8 cellular contexts compared by ENCODE assay signal in the genomic region with DNA sequence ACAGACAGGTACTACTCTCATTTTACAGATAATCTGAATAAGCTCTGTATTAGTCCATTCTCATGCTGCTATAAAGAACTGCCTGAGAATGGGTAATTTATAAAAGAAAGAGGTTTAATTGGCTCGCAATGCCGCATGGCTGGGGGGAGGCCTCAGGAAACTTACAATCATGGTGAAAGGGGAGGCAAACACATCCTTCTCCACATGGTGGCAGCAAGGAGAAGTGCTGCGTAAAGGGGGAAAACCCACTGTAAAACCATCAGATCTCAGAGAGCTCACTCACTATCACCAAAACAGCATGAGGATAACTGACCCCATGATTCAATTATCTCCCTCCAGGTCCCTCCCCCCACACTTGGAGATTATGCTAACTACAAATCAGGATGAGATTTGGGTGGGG.
DNase-seq lines count a peak whose midpoint lies in the region; ATAC-seq and TF ChIP-seq lines count a peak whose summit lies in the region.

No MANE protein-coding gene starts in this region.

- ATAC-seq in GM19351 (IDR thresholded peaks at IDR 0.05; ENCODE audit: unreplicated experiment) (peak; percentile 92), HG03565 (IDR thresholded peaks at IDR 0.05; ENCODE audit: unreplicated experiment) (no peak)

- no peaks in the 10 kb centered on the region for H3K36me3 Mint-ChIP-seq in Calu3 (ENCODE audit: insufficient read depth, unreplicated experiment)

- H3K4me3 Mint-ChIP-seq in Calu3 (ENCODE audit: low read depth, unreplicated experiment) = no peak overlapping the region

- H3K9me3 Mint-ChIP-seq in Calu3 (ENCODE audit: low read depth, unreplicated experiment) = no peaks in the 10 kb centered on the region

- DNase-seq in Calu3 = peak; percentile 9
- DNase-seq in fibroblast of gingiva (ENCODE audit: low read depth) = peak; percentile 21
- DNase-seq in RPMI8226 = no peak
- DNase-seq in SKM-1 treated with dmso at 0.1 percent for 144 hours (lab: John Stamatoyannopoulos, UW; ENCODE audit: unreplicated experiment) = no peak
- DNase-seq in stimulated activated CD4-positive, alpha-beta T cell treated with anti-CD3 and anti-CD28 coated beads, Interleukin-2, amount 100 ng/mL, for 48 hours = no peak

- no peaks in the 10 kb centered on the region for H3K27me3 Mint-ChIP-seq in Calu3 (ENCODE audit: unreplicated experiment)

- peak; percentile 49 for TF ChIP-seq CTCF in Calu3 (IDR thresholded peaks at IDR 0.05; ENCODE audit: unreplicated experiment)
- peak; percentile 20; the same call in 1 of the 2 replicates for TF ChIP-seq CTCF in LNCAP (IDR thresholded peaks at IDR 0.05)

- no peak overlapping the region for H3K27ac Mint-ChIP-seq in Calu3 (ENCODE audit: unreplicated experiment)

- no TSS peak for BruUV-seq in Calu3 (replicated peaks; lab: Mats Ljungman, UMichigan)

- CTCF ChIA-PET in Calu3 (lab: Charles Lee) = no interaction called here

- intact Hi-C loops in Calu3 (cut with micrococcal nuclease; ENCODE audit: unreplicated experiment) = no loop called here

- H3K4me1 Mint-ChIP-seq in Calu3 (ENCODE audit: low read depth, unreplicated experiment) = no peaks in the 10 kb centered on the region

Comparison
In these comparisons a context has a peak if more than half of its experiments do, and no peak if none do; other contexts are left out.
1. DNase-seq: peak in Calu3 (single experiment) and fibroblast of gingiva (single experiment); none in RPMI8226 (single experiment), SKM-1 treated with dmso at 0.1 percent for 144 hours (single experiment) and stimulated activated CD4-positive, alpha-beta T cell treated with anti-CD3 and anti-CD28 coated beads, Interleukin-2, amount 100 ng/mL, for 48 hours (0 of 2).